2 cellular contexts compared by ENCODE assay signal in the genomic region with DNA sequence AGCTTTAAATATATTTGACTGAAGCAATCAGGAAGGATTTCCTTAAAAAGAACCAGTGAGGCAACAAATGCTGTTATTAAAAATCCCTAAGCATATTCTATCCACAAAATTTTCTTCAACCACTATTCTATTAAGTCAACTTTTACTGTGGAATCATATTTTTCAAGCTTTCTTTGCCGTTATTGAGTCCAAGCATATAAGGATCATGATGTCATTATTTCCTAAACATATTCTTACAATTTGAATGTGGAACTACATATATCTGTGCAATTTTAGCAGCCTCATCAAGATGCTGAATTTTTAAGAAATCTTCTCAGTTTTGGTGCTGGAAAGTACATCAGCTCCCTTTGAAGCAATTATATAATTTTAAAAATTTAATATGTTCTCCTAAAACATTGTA.
TF ChIP-seq lines count a peak whose summit lies in the region.

No MANE protein-coding gene starts in this region.

TF ChIP-seq in HepG2, 621 proteins besides CTCF, POLR2A, EP300 and RAD21:
- TF ChIP-seq, protein P1, sequence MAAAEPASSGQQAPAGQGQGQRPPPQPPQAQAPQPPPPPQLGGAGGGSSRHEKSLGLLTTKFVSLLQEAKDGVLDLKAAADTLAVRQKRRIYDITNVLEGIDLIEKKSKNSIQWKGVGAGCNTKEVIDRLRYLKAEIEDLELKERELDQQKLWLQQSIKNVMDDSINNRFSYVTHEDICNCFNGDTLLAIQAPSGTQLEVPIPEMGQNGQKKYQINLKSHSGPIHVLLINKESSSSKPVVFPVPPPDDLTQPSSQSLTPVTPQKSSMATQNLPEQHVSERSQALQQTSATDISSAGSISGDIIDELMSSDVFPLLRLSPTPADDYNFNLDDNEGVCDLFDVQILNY (CRISPR knock-in tag; conservative IDR thresholded peaks at IDR 0.05), result no peak
- TF ChIP-seq, protein P2, sequence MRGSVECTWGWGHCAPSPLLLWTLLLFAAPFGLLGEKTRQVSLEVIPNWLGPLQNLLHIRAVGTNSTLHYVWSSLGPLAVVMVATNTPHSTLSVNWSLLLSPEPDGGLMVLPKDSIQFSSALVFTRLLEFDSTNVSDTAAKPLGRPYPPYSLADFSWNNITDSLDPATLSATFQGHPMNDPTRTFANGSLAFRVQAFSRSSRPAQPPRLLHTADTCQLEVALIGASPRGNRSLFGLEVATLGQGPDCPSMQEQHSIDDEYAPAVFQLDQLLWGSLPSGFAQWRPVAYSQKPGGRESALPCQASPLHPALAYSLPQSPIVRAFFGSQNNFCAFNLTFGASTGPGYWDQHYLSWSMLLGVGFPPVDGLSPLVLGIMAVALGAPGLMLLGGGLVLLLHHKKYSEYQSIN (CRISPR knock-in tag; IDR thresholded peaks at IDR 0.05; ENCODE audit: borderline replicate concordance), result no peak
- no peak for TF ChIP-seq KLF9 (CRISPR knock-in tag; IDR thresholded peaks at IDR 0.05; ENCODE audit: low read depth)
- TF ChIP-seq, protein P3, sequence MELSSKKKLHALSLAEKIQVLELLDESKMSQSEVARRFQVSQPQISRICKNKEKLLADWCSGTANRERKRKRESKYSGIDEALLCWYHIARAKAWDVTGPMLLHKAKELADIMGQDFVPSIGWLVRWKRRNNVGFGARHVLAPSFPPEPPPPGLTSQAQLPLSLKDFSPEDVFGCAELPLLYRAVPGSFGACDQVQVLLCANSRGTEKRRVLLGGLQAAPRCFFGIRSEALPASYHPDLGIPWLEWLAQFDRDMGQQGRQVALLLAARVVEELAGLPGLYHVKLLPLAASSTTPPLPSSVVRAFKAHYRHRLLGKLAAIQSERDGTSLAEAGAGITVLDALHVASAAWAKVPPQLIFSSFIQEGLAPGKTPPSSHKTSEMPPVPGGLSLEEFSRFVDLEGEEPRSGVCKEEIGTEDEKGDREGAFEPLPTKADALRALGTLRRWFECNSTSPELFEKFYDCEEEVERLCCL (CRISPR knock-in tag; IDR thresholded peaks at IDR 0.05; ENCODE audit: borderline replicate concordance), result no peak
- TF ChIP-seq ZSCAN30 (CRISPR knock-in tag; IDR thresholded peaks at IDR 0.05), result no peak
- TF ChIP-seq ATF7 (IDR thresholded peaks at IDR 0.05), result peak; percentile 73; the same call in 1 of the 2 replicates
- no peak for TF ChIP-seq ATF7 (CRISPR knock-in tag; IDR thresholded peaks at IDR 0.05)
- TF ChIP-seq, protein P4, sequence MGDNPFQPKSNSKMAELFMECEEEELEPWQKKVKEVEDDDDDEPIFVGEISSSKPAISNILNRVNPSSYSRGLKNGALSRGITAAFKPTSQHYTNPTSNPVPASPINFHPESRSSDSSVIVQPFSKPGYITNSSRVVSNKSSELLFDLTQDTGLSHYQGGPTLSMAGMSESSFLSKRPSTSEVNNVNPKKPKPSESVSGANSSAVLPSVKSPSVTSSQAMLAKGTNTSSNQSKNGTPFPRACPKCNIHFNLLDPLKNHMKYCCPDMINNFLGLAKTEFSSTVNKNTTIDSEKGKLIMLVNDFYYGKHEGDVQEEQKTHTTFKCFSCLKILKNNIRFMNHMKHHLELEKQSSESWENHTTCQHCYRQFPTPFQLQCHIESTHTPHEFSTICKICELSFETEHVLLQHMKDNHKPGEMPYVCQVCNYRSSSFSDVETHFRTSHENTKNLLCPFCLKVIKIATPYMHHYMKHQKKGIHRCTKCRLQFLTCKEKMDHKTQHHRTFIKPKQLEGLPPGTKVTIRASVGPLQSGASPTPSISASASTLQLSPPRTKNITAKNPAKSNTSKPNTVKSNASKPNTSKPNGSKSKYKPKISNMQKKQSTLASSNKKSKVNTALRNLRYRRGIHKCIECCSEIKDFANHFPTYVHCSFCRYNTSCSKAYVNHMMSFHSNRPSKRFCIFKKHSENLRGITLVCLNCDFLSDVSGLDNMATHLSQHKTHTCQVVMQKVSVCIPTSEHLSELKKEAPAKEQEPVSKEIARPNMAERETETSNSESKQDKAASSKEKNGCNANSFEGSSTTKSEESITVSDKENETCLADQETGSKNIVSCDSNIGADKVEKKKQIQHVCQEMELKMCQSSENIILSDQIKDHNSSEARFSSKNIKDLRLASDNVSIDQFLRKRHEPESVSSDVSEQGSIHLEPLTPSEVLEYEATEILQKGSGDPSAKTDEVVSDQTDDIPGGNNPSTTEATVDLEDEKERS (CRISPR knock-in tag; IDR thresholded peaks at IDR 0.05), result no peak
- TF ChIP-seq NCOR1 (IDR thresholded peaks at IDR 0.05; ENCODE audit: borderline replicate concordance, low read length), result no peak
TF ChIP-seq in HepG2: peak in this region for 1.

TF ChIP-seq in GM12878, 131 proteins besides CTCF, POLR2A, EP300 and RAD21:
- TF ChIP-seq RUNX3 (IDR thresholded peaks at IDR 0.05; ENCODE audit: low read length) (no peak), ATF7 (IDR thresholded peaks at IDR 0.05; ENCODE audit: low read depth) (peak; percentile 65), NRF1 (conservative IDR thresholded peaks at IDR 0.05; ENCODE audit: low read depth, low read length) (no peak), FOXK2 (IDR thresholded peaks at IDR 0.05) (no peak), TARDBP (IDR thresholded peaks at IDR 0.05; ENCODE audit: borderline replicate concordance) (no peak), SUZ12 (IDR thresholded peaks at IDR 0.05; ENCODE audit: unreplicated experiment) (no peak)
- TF ChIP-seq, protein P5, sequence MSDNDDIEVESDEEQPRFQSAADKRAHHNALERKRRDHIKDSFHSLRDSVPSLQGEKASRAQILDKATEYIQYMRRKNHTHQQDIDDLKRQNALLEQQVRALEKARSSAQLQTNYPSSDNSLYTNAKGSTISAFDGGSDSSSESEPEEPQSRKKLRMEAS (IDR thresholded peaks at IDR 0.05; ENCODE audit: low read depth, low read length), result no peak
- TF ChIP-seq, protein P6, sequence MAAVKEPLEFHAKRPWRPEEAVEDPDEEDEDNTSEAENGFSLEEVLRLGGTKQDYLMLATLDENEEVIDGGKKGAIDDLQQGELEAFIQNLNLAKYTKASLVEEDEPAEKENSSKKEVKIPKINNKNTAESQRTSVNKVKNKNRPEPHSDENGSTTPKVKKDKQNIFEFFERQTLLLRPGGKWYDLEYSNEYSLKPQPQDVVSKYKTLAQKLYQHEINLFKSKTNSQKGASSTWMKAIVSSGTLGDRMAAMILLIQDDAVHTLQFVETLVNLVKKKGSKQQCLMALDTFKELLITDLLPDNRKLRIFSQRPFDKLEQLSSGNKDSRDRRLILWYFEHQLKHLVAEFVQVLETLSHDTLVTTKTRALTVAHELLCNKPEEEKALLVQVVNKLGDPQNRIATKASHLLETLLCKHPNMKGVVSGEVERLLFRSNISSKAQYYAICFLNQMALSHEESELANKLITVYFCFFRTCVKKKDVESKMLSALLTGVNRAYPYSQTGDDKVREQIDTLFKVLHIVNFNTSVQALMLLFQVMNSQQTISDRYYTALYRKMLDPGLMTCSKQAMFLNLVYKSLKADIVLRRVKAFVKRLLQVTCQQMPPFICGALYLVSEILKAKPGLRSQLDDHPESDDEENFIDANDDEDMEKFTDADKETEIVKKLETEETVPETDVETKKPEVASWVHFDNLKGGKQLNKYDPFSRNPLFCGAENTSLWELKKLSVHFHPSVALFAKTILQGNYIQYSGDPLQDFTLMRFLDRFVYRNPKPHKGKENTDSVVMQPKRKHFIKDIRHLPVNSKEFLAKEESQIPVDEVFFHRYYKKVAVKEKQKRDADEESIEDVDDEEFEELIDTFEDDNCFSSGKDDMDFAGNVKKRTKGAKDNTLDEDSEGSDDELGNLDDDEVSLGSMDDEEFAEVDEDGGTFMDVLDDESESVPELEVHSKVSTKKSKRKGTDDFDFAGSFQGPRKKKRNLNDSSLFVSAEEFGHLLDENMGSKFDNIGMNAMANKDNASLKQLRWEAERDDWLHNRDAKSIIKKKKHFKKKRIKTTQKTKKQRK (IDR thresholded peaks at IDR 0.05; ENCODE audit: low read depth, low read length), result no peak
- TF ChIP-seq, protein P7, sequence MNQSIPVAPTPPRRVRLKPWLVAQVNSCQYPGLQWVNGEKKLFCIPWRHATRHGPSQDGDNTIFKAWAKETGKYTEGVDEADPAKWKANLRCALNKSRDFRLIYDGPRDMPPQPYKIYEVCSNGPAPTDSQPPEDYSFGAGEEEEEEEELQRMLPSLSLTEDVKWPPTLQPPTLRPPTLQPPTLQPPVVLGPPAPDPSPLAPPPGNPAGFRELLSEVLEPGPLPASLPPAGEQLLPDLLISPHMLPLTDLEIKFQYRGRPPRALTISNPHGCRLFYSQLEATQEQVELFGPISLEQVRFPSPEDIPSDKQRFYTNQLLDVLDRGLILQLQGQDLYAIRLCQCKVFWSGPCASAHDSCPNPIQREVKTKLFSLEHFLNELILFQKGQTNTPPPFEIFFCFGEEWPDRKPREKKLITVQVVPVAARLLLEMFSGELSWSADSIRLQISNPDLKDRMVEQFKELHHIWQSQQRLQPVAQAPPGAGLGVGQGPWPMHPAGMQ (IDR thresholded peaks at IDR 0.05; ENCODE audit: borderline replicate concordance), result no peak
